In genomic region chr10:95457319-95457886, GRCh38 we compare ENCODE assay signal across 20 cellular contexts.
DNase-seq lines count a peak whose midpoint lies in the region; ATAC-seq, FAIRE-seq and TF ChIP-seq lines count a peak whose summit lies in the region.
"Had no signal": no experiment of that assay in that cellular context is flagged by ENCODE, and none has a peak within 500 bp of the region (broad histone marks: within the 10 kb centered on the region; RNA-seq: fewer than 3 reads in every experiment).

No MANE protein-coding gene starts in this region.

- H3K4me2 ChIP-seq in astrocyte (ENCODE audit: low read length), result no peak overlapping the region
- H3K4me2 ChIP-seq: GM23338, PC-9 had no signal

- no peak for TF ChIP-seq CTCF in astrocyte (IDR thresholded peaks at IDR 0.05; ENCODE audit: insufficient read depth, low read depth, low read length)
- TF ChIP-seq CTCF in glutamatergic neuron (IDR thresholded peaks at IDR 0.05; ENCODE audit: partially characterized antibody, unreplicated experiment), result no peak
- no peak for TF ChIP-seq CTCF in mesothelial cell of epicardium (IDR thresholded peaks at IDR 0.05; ENCODE audit: unreplicated experiment)
- no peak for TF ChIP-seq CTCF in upper lobe of right lung (IDR thresholded peaks at IDR 0.05)

- H3K4me1 ChIP-seq in astrocyte (ENCODE audit: insufficient read depth, low read length), result peaks cover 4% of the 10 kb centered on the region
- H3K4me1 ChIP-seq in upper lobe of right lung, result no peaks in the 10 kb centered on the region
- H3K4me1 ChIP-seq: BE2C, foreskin keratinocyte had no signal

- no peak for FAIRE-seq in astrocyte (lab: Jason Lieb, UNC)

- peak; percentile 32 for DNase-seq in astrocyte (ENCODE audit: low read depth)
- DNase-seq in glutamatergic neuron, result no peak
- no peak for DNase-seq in mesothelial cell of epicardium (ENCODE audit: low spot score in 2 of 2, unreplicated experiment in 2 of 2)
- DNase-seq in upper lobe of right lung, result no peak
- DNase-seq in activated CD4-positive, alpha-beta memory T cell treated with anti-CD3 and anti-CD28 coated beads for 36 hours, result no peak
- DNase-seq: activated CD8-positive, alpha-beta memory T cell treated with anti-CD3 and anti-CD28 coated beads for 24 hours; activated naive CD8-positive, alpha-beta T cell treated with anti-CD3 and anti-CD28 coated beads, Interleukin-2, amount 10 ng/mL, durations not matched to agents 7 days and 5 days; BE2C; foreskin keratinocyte; NCI-H1092; NCI-H2081 treated with DMSO at 0.1 percent for 48 hours; NCI-H748 treated with DMSO at 0.1 percent for 48 hours; nucleus accumbens; PC-9; stimulated activated CD4-positive, alpha-beta T cell treated with anti-CD3 and anti-CD28 coated beads, Interleukin-2, amount 100 ng/mL, for 48 hours had no signal

- no peak overlapping the region for H2AFZ ChIP-seq in astrocyte (ENCODE audit: low read depth, low read length)
- H2AFZ ChIP-seq: GM23338, PC-9 had no signal

- H3K9ac ChIP-seq in astrocyte (ENCODE audit: low read length), result no peak overlapping the region

- no peaks in the 10 kb centered on the region for H3K36me3 Mint-ChIP-seq in astrocyte (ENCODE audit: low read depth, unreplicated experiment)
- H3K36me3 Mint-ChIP-seq in glutamatergic neuron (ENCODE audit: unreplicated experiment), result no peaks in the 10 kb centered on the region
- H3K36me3 Mint-ChIP-seq in mesothelial cell of epicardium, result no peaks in the 10 kb centered on the region
- no peaks in the 10 kb centered on the region for H3K36me3 Mint-ChIP-seq in activated CD4-positive, alpha-beta memory T cell treated with anti-CD3 and anti-CD28 coated beads for 36 hours
- H3K36me3 Mint-ChIP-seq: activated naive CD8-positive, alpha-beta T cell treated with anti-CD3 and anti-CD28 coated beads, Interleukin-2, amount 10 ng/mL, durations not matched to agents 7 days and 5 days had no signal

- CTCF ChIA-PET in activated CD4-positive, alpha-beta memory T cell treated with anti-CD3 and anti-CD28 coated beads for 36 hours (lab: Charles Lee), result interaction anchor here (1.4 kb wide), 1 partner anchor 12 kb away, joined by 5 read pairs; no protein-coding TSS in a partner anchor

- no peaks in the 10 kb centered on the region for H4K20me1 ChIP-seq in astrocyte (ENCODE audit: insufficient read depth, low read length)

- H3K27me3 ChIP-seq in astrocyte (ENCODE audit: insufficient read depth, low read length), result no peaks in the 10 kb centered on the region
- no peaks in the 10 kb centered on the region for H3K27me3 ChIP-seq in upper lobe of right lung
- H3K27me3 ChIP-seq: BE2C, suprapubic skin had no signal

- H3K9me3 ChIP-seq in astrocyte (ENCODE audit: insufficient read depth, low read depth, low read length) (no peaks in the 10 kb centered on the region), upper lobe of right lung (no peaks in the 10 kb centered on the region)
- H3K9me3 ChIP-seq: BE2C, suprapubic skin had no signal

- H3K79me2 ChIP-seq in astrocyte (ENCODE audit: insufficient read depth, low read length), result no peaks in the 10 kb centered on the region

- H3K4me3 Mint-ChIP-seq in astrocyte (ENCODE audit: unreplicated experiment), result no peak overlapping the region
- H3K4me3 Mint-ChIP-seq in glutamatergic neuron (ENCODE audit: unreplicated experiment), result peak overlapping the region; percentile 32
- H3K4me3 Mint-ChIP-seq in mesothelial cell of epicardium, result no peak overlapping the region
- H3K4me3 Mint-ChIP-seq in activated CD4-positive, alpha-beta memory T cell treated with anti-CD3 and anti-CD28 coated beads for 36 hours, result no peak overlapping the region
- H3K4me3 Mint-ChIP-seq: activated naive CD8-positive, alpha-beta T cell treated with anti-CD3 and anti-CD28 coated beads, Interleukin-2, amount 10 ng/mL, durations not matched to agents 7 days and 5 days; GM23338 had no signal

- H3K9me3 Mint-ChIP-seq in astrocyte (ENCODE audit: unreplicated experiment), result no peaks in the 10 kb centered on the region
- peaks cover 2% of the 10 kb centered on the region for H3K9me3 Mint-ChIP-seq in glutamatergic neuron (ENCODE audit: unreplicated experiment)
- no peaks in the 10 kb centered on the region for H3K9me3 Mint-ChIP-seq in mesothelial cell of epicardium
- no peaks in the 10 kb centered on the region for H3K9me3 Mint-ChIP-seq in activated CD4-positive, alpha-beta memory T cell treated with anti-CD3 and anti-CD28 coated beads for 36 hours
- H3K9me3 Mint-ChIP-seq: activated naive CD8-positive, alpha-beta T cell treated with anti-CD3 and anti-CD28 coated beads, Interleukin-2, amount 10 ng/mL, durations not matched to agents 7 days and 5 days; GM23338 had no signal

- H3K36me3 ChIP-seq in astrocyte (ENCODE audit: insufficient read depth, low read length) (no peaks in the 10 kb centered on the region), upper lobe of right lung (no peaks in the 10 kb centered on the region)
- H3K36me3 ChIP-seq: BE2C, suprapubic skin had no signal

- H3K27ac Mint-ChIP-seq in astrocyte (ENCODE audit: unreplicated experiment) (no peak overlapping the region), glutamatergic neuron (ENCODE audit: unreplicated experiment) (peak overlapping the region; percentile 55), mesothelial cell of epicardium (peak overlapping the region; percentile 49)
- no peak overlapping the region for H3K27ac Mint-ChIP-seq in activated CD4-positive, alpha-beta memory T cell treated with anti-CD3 and anti-CD28 coated beads for 36 hours
- H3K27ac Mint-ChIP-seq: activated naive CD8-positive, alpha-beta T cell treated with anti-CD3 and anti-CD28 coated beads, Interleukin-2, amount 10 ng/mL, durations not matched to agents 7 days and 5 days; GM23338 had no signal

- peaks cover 9% of the 10 kb centered on the region for H3K4me1 Mint-ChIP-seq in astrocyte (ENCODE audit: low read depth, unreplicated experiment)
- H3K4me1 Mint-ChIP-seq in glutamatergic neuron (ENCODE audit: low read depth, unreplicated experiment), result peaks cover 32% of the 10 kb centered on the region
- peaks cover 57% of the 10 kb centered on the region for H3K4me1 Mint-ChIP-seq in mesothelial cell of epicardium
- no peaks in the 10 kb centered on the region for H3K4me1 Mint-ChIP-seq in activated CD4-positive, alpha-beta memory T cell treated with anti-CD3 and anti-CD28 coated beads for 36 hours (ENCODE audit: low read depth)
- H3K4me1 Mint-ChIP-seq: activated naive CD8-positive, alpha-beta T cell treated with anti-CD3 and anti-CD28 coated beads, Interleukin-2, amount 10 ng/mL, durations not matched to agents 7 days and 5 days had no signal

- H3K4me3 ChIP-seq in astrocyte (ENCODE audit: insufficient read depth, low read depth, low read length), result no peak overlapping the region
- no peak overlapping the region for H3K4me3 ChIP-seq in upper lobe of right lung
- H3K4me3 ChIP-seq: GM23338, PC-9, SK-N-MC, suprapubic skin had no signal

- POLR2A ChIA-PET in activated CD4-positive, alpha-beta memory T cell treated with anti-CD3 and anti-CD28 coated beads for 36 hours (lab: Charles Lee), result no interaction called here

- H3K27ac ChIP-seq in astrocyte (ENCODE audit: low read depth, low read length) (no peak overlapping the region), upper lobe of right lung (peak overlapping the region; percentile 15)
- H3K27ac ChIP-seq: foreskin keratinocyte, PC-9, SK-N-MC, suprapubic skin had no signal

- no peaks in the 10 kb centered on the region for H3K27me3 Mint-ChIP-seq in astrocyte (ENCODE audit: low read depth, unreplicated experiment)
- H3K27me3 Mint-ChIP-seq in glutamatergic neuron (ENCODE audit: unreplicated experiment), result peaks cover 2% of the 10 kb centered on the region
- no peaks in the 10 kb centered on the region for H3K27me3 Mint-ChIP-seq in mesothelial cell of epicardium (ENCODE audit: low read depth)
- H3K27me3 Mint-ChIP-seq in activated CD4-positive, alpha-beta memory T cell treated with anti-CD3 and anti-CD28 coated beads for 36 hours, result peaks cover 4% of the 10 kb centered on the region

- intact Hi-C loops in upper lobe of right lung (cut with DNase I), result no loop called here
- intact Hi-C loops in activated CD4-positive, alpha-beta memory T cell treated with anti-CD3 and anti-CD28 coated beads for 36 hours (cut with micrococcal nuclease), result no loop called here

- ATAC-seq in upper lobe of right lung (peak; percentile 47), GM19463 (IDR thresholded peaks at IDR 0.05; ENCODE audit: unreplicated experiment) (no peak), GM19328 (IDR thresholded peaks at IDR 0.05; ENCODE audit: unreplicated experiment) (no peak)

Comparison
In these comparisons a context has a peak if more than half of its experiments do, and no peak if none do; other contexts are left out.
1. H3K27ac Mint-ChIP-seq: peak in glutamatergic neuron (single experiment) and mesothelial cell of epicardium (single experiment); none in astrocyte (single experiment) and activated CD4-positive, alpha-beta memory T cell treated with anti-CD3 and anti-CD28 coated beads for 36 hours (single experiment).